In the genomic region with DNA sequence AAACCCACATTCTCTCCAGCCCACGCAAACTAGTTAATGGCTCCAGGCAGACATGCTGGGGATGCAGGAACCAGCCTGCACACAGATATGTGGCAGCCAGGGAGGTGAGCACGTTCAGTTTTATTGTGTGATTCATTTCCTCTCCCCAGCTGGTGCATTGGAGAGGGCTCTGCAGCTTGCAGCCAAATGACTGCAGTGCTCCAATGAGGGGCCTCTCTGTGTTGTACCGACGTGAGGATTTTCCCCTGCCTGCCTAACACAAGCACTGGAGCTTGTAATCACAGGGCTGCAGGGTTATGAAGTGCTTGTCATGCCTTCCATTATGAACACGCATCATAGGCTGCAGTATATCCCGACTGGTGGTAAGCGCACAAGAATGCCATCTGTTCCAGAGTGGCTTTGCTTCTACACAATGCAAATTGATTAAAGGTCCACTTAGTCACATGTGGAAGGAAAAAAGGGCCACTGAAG, we compare ENCODE assay signal across 9 cellular contexts.
DNase-seq lines count a peak whose midpoint lies in the region; ATAC-seq and TF ChIP-seq lines count a peak whose summit lies in the region.
"Had no signal": no experiment of that assay in that cellular context is flagged by ENCODE, and none has a peak within 500 bp of the region (broad histone marks: within the 10 kb centered on the region; RNA-seq: fewer than 3 reads in every experiment).

No MANE protein-coding gene starts in this region.

- H3K27me3 Mint-ChIP-seq in MCF 10A (ENCODE audit: insufficient read depth, unreplicated experiment) = no peaks in the 10 kb centered on the region
- peaks cover 3% of the 10 kb centered on the region for H3K27me3 Mint-ChIP-seq in activated T-helper 1 cell treated with anti-CD3 and anti-CD28 coated beads, Interleukin-12 subunit alpha, Interleukin-12 subunit beta, Interleukin-2, Interleukin-4 antibody, amounts not matched to agents 30 ng/mL and 10 ng/mL and 1 ng/mL, durations not matched to agents 14 hours and 24 hours and 36 hours (ENCODE audit: insufficient read depth)
- H3K27me3 Mint-ChIP-seq in activated naive CD4-positive, alpha-beta T cell treated with anti-CD3 and anti-CD28 coated beads for 36 hours (ENCODE audit: low read depth) = peaks cover 2% of the 10 kb centered on the region

- POLR2A ChIA-PET in MCF 10A (lab: Yijun Ruan, JAX) = interaction anchor here (0.7 kb wide), 1 partner anchor 23 kb away, joined by 3 read pairs; no protein-coding TSS in a partner anchor

- H3K4me3 Mint-ChIP-seq in MCF 10A (ENCODE audit: unreplicated experiment) = no peak overlapping the region
- H3K4me3 Mint-ChIP-seq in activated T-helper 1 cell treated with anti-CD3 and anti-CD28 coated beads, Interleukin-12 subunit alpha, Interleukin-12 subunit beta, Interleukin-2, Interleukin-4 antibody, amounts not matched to agents 30 ng/mL and 10 ng/mL and 1 ng/mL, durations not matched to agents 14 hours and 24 hours and 36 hours = no peak overlapping the region
- no peak overlapping the region for H3K4me3 Mint-ChIP-seq in activated naive CD4-positive, alpha-beta T cell treated with anti-CD3 and anti-CD28 coated beads for 36 hours

- BruUV-seq in MCF 10A (replicated peaks; lab: Mats Ljungman, UMichigan) = no TSS peak

- TF ChIP-seq CTCF in NB4 (IDR thresholded peaks at IDR 0.05; ENCODE audit: low read depth, low read length) (no peak), MCF 10A (IDR thresholded peaks at IDR 0.05; ENCODE audit: unreplicated experiment) (no peak)

- H3K4me3 ChIP-seq in NB4 (ENCODE audit: low read depth, low read length) = no peak overlapping the region
- H3K4me3 ChIP-seq: lung had no signal

- CTCF ChIA-PET in MCF 10A (lab: Yijun Ruan, JAX) = interaction anchor here (0.5 kb wide), 1 partner anchor 1858 kb away, joined by 3 read pairs; no protein-coding TSS in a partner anchor
- CTCF ChIA-PET in activated naive CD4-positive, alpha-beta T cell treated with anti-CD3 and anti-CD28 coated beads for 36 hours (lab: Charles Lee) = no interaction called here

- H3K36me3 Mint-ChIP-seq in MCF 10A (ENCODE audit: insufficient read depth, unreplicated experiment) = no peaks in the 10 kb centered on the region
- H3K36me3 Mint-ChIP-seq in activated T-helper 1 cell treated with anti-CD3 and anti-CD28 coated beads, Interleukin-12 subunit alpha, Interleukin-12 subunit beta, Interleukin-2, Interleukin-4 antibody, amounts not matched to agents 30 ng/mL and 10 ng/mL and 1 ng/mL, durations not matched to agents 14 hours and 24 hours and 36 hours (ENCODE audit: low read depth) = no peaks in the 10 kb centered on the region
- no peaks in the 10 kb centered on the region for H3K36me3 Mint-ChIP-seq in activated naive CD4-positive, alpha-beta T cell treated with anti-CD3 and anti-CD28 coated beads for 36 hours (ENCODE audit: low read depth)

- ATAC-seq in GM21529 (IDR thresholded peaks at IDR 0.05; ENCODE audit: unreplicated experiment) = no peak

- DNase-seq in DMS79 treated with DMSO at 0.1 percent for 48 hours (lab: John Stamatoyannopoulos, UW) = peak; percentile 75
- peak; percentile 91 for DNase-seq in NB4 (ENCODE audit: low read depth)
- DNase-seq in MCF 10A (ENCODE audit: unreplicated experiment) = peak; percentile 82
- peak; percentile 26 to 40 for DNase-seq in lung microvascular endothelial cell (ENCODE audit: low read depth in 2 of 2)
- DNase-seq in NCI-H1092 (lab: John Stamatoyannopoulos, UW) = no peak
- DNase-seq in activated T-helper 1 cell treated with anti-CD3 and anti-CD28 coated beads, Interleukin-12 subunit alpha, Interleukin-12 subunit beta, Interleukin-2, Interleukin-4 antibody, amounts not matched to agents 30 ng/mL and 10 ng/mL and 1 ng/mL, durations not matched to agents 14 hours and 24 hours and 36 hours (ENCODE audit: low spot score) = no peak
- DNase-seq in activated naive CD4-positive, alpha-beta T cell treated with anti-CD3 and anti-CD28 coated beads for 36 hours = no peak

- H3K9me3 Mint-ChIP-seq in MCF 10A (ENCODE audit: unreplicated experiment) = no peaks in the 10 kb centered on the region
- no peaks in the 10 kb centered on the region for H3K9me3 Mint-ChIP-seq in activated T-helper 1 cell treated with anti-CD3 and anti-CD28 coated beads, Interleukin-12 subunit alpha, Interleukin-12 subunit beta, Interleukin-2, Interleukin-4 antibody, amounts not matched to agents 30 ng/mL and 10 ng/mL and 1 ng/mL, durations not matched to agents 14 hours and 24 hours and 36 hours
- no peaks in the 10 kb centered on the region for H3K9me3 Mint-ChIP-seq in activated naive CD4-positive, alpha-beta T cell treated with anti-CD3 and anti-CD28 coated beads for 36 hours

- TF ChIP-seq POLR2A in NB4 (IDR thresholded peaks at IDR 0.05; ENCODE audit: extremely low read depth, insufficient read length) = no peak

- intact Hi-C loops in MCF 10A (cut with micrococcal nuclease) = no loop called here
- intact Hi-C loops in activated T-helper 1 cell treated with anti-CD3 and anti-CD28 coated beads, Interleukin-12 subunit alpha, Interleukin-12 subunit beta, Interleukin-2, Interleukin-4 antibody, amounts not matched to agents 30 ng/mL and 10 ng/mL and 1 ng/mL, durations not matched to agents 14 hours and 24 hours and 36 hours (cut with micrococcal nuclease) = no loop called here
- intact Hi-C loops in activated naive CD4-positive, alpha-beta T cell treated with anti-CD3 and anti-CD28 coated beads for 36 hours (cut with micrococcal nuclease) = no loop called here

- no peak overlapping the region for H3K27ac Mint-ChIP-seq in MCF 10A (ENCODE audit: low read depth, unreplicated experiment)
- H3K27ac Mint-ChIP-seq in activated T-helper 1 cell treated with anti-CD3 and anti-CD28 coated beads, Interleukin-12 subunit alpha, Interleukin-12 subunit beta, Interleukin-2, Interleukin-4 antibody, amounts not matched to agents 30 ng/mL and 10 ng/mL and 1 ng/mL, durations not matched to agents 14 hours and 24 hours and 36 hours = no peak overlapping the region
- no peak overlapping the region for H3K27ac Mint-ChIP-seq in activated naive CD4-positive, alpha-beta T cell treated with anti-CD3 and anti-CD28 coated beads for 36 hours

- peaks cover 26% of the 10 kb centered on the region for H3K4me1 Mint-ChIP-seq in MCF 10A (ENCODE audit: insufficient read depth, unreplicated experiment)
- H3K4me1 Mint-ChIP-seq in activated T-helper 1 cell treated with anti-CD3 and anti-CD28 coated beads, Interleukin-12 subunit alpha, Interleukin-12 subunit beta, Interleukin-2, Interleukin-4 antibody, amounts not matched to agents 30 ng/mL and 10 ng/mL and 1 ng/mL, durations not matched to agents 14 hours and 24 hours and 36 hours (ENCODE audit: low read depth) = no peaks in the 10 kb centered on the region
- H3K4me1 Mint-ChIP-seq in activated naive CD4-positive, alpha-beta T cell treated with anti-CD3 and anti-CD28 coated beads for 36 hours (ENCODE audit: low read depth) = no peaks in the 10 kb centered on the region

Comparison
In these comparisons a context has a peak if more than half of its experiments do, and no peak if none do; other contexts are left out.
1. DNase-seq: peak in DMS79 treated with DMSO at 0.1 percent for 48 hours (single experiment), NB4 (single experiment), MCF 10A (single experiment) and lung microvascular endothelial cell (2 of 2); none in NCI-H1092 (single experiment), activated T-helper 1 cell treated with anti-CD3 and anti-CD28 coated beads, Interleukin-12 subunit alpha, Interleukin-12 subunit beta, Interleukin-2, Interleukin-4 antibody, amounts not matched to agents 30 ng/mL and 10 ng/mL and 1 ng/mL, durations not matched to agents 14 hours and 24 hours and 36 hours (single experiment) and activated naive CD4-positive, alpha-beta T cell treated with anti-CD3 and anti-CD28 coated beads for 36 hours (single experiment).